ENCODE assay signal across 8 cellular contexts in the genomic region with DNA sequence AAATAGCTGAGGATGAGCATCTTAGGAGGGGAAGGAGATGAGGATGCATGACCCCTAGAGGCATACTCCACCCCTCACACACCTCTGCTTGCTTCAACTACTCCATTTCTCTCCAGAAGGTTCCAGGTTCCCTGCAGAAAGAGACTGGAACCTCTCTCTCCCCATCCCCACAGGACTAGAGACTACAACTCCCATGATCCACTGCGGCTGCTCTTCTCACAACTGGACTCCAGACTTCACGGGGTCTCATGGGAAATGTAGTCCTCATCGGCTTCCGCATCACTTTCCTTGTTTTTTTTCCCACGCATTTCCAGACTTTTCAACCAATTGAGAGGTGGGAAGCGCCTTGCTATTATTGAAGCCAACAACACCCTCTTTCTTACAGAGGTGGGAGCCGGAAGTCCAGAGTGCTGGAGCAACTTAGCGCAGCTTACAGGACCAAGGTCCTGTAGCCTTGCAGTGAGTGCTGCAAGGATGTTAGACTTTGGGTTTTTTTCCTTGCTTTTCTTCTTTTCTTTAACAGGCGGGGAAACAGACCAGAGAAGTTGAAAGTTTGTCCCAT. TPM values are rescaled to one million over a fixed set of nuclear protein-coding genes. Genes with fewer than 3 reads are reported as not detected.
A peak's percentile ranks its signal among the peaks of the same experiment; 100 is the strongest.
DNase-seq lines count a peak whose midpoint lies in the region; ATAC-seq and TF ChIP-seq lines count a peak whose summit lies in the region.

No MANE protein-coding gene starts in this region.

- H3K4me3 ChIP-seq in BJ (ENCODE audit: low read depth, low read length) (peak overlapping the region; percentile 40), fibroblast of villous mesenchyme (ENCODE audit: low read depth, low read length) (peak overlapping the region; percentile 57), stomach smooth muscle (ENCODE audit: low read length in 2 of 2) (peak overlapping the region; percentile 58 to 62)

- ATAC-seq in natural killer cell treated with Interleukin-12 subunit alpha and Interleukin-12 subunit beta and Interleukin-15 and Interleukin-18, amount 100 ng/mL, for 72 hours, result peak; percentile 68 to 91
- no peak for ATAC-seq in GM18868 (IDR thresholded peaks at IDR 0.05; ENCODE audit: unreplicated experiment)

- H3K27ac ChIP-seq in stomach smooth muscle (ENCODE audit: low read length), result no peak overlapping the region

- H3K4me1 ChIP-seq in stomach smooth muscle (ENCODE audit: control insufficient read depth, insufficient read depth, low read length), result peaks cover 3% of the 10 kb centered on the region

- 0 out of 2 replicates have a peak, but pooled peaks cover 4% of the 10 kb centered on the region for H3K27me3 ChIP-seq in BJ (ENCODE audit: control insufficient read depth, insufficient read depth, low read length)
- peaks cover 46 to 52% of the 10 kb centered on the region in 2 donors for H3K27me3 ChIP-seq in stomach smooth muscle (ENCODE audit: control insufficient read depth in 1 of 2, insufficient read depth in 2 of 2, low read length in 2 of 2)

- H3K27me3 Mint-ChIP-seq in natural killer cell treated with Interleukin-12 subunit alpha and Interleukin-12 subunit beta and Interleukin-15 and Interleukin-18, amount 100 ng/mL, for 72 hours, result peaks cover 40 to 47% of the 10 kb centered on the region in 2 donors

- peaks cover 10% of the 10 kb centered on the region for H3K9me3 Mint-ChIP-seq in natural killer cell treated with Interleukin-12 subunit alpha and Interleukin-12 subunit beta and Interleukin-15 and Interleukin-18, amount 100 ng/mL, for 72 hours

- CTCF ChIA-PET in BJ (lab: Yijun Ruan, JAX), result interaction anchor here (1.2 to 1.3 kb wide), 2 partner anchors 48 to 168 kb away, joined by 3 to 5 read pairs; no protein-coding TSS in a partner anchor

- POLR2A ChIA-PET in BJ (lab: Charles Lee), result no interaction called here

- TF ChIP-seq CTCF in BJ (IDR thresholded peaks at IDR 0.05; ENCODE audit: insufficient read depth, low read depth, low read length) (no peak), fibroblast of villous mesenchyme (IDR thresholded peaks at IDR 0.05; ENCODE audit: insufficient read depth, low read depth, low read length) (no peak)

- DNase-seq in BJ (ENCODE audit: low read depth) (peak; percentile 22), HT1080 (ENCODE audit: low read depth) (peak; percentile 87), RPMI7951 (ENCODE audit: low read depth) (peak; percentile 90), fibroblast of villous mesenchyme (ENCODE audit: low read depth) (peak; percentile 90)
- peak; percentile 29 for DNase-seq in activated effector memory CD4-positive, alpha-beta T cell treated with Interleukin-2 at 50 U/mL for 16 hours
- peak; percentile 68 for DNase-seq in natural killer cell treated with Interleukin-12 subunit alpha and Interleukin-12 subunit beta and Interleukin-15 and Interleukin-18, amount 100 ng/mL, for 72 hours (ENCODE audit: low spot score)

- H3K27ac Mint-ChIP-seq in natural killer cell treated with Interleukin-12 subunit alpha and Interleukin-12 subunit beta and Interleukin-15 and Interleukin-18, amount 100 ng/mL, for 72 hours, result no peak overlapping the region

- H3K4me1 Mint-ChIP-seq in natural killer cell treated with Interleukin-12 subunit alpha and Interleukin-12 subunit beta and Interleukin-15 and Interleukin-18, amount 100 ng/mL, for 72 hours (ENCODE audit: low read depth in 2 of 2), result peaks cover 26 to 28% of the 10 kb centered on the region in 2 donors

- H3K36me3 ChIP-seq in BJ (ENCODE audit: control insufficient read depth, insufficient read depth, low read length), result no peaks in the 10 kb centered on the region
- no peaks in the 10 kb centered on the region for H3K36me3 ChIP-seq in stomach smooth muscle (ENCODE audit: control insufficient read depth in 2 of 2, insufficient read depth in 2 of 2, low read length in 2 of 2)

- H3K9ac ChIP-seq in stomach smooth muscle (ENCODE audit: low read length in 2 of 2), result no peak overlapping the region

- H3K36me3 Mint-ChIP-seq in natural killer cell treated with Interleukin-12 subunit alpha and Interleukin-12 subunit beta and Interleukin-15 and Interleukin-18, amount 100 ng/mL, for 72 hours, result peaks cover 20% of the 10 kb centered on the region

- no peaks in the 10 kb centered on the region for H3K9me3 ChIP-seq in stomach smooth muscle (ENCODE audit: control insufficient read depth in 2 of 2, low read length in 2 of 2)

- H3K4me3 Mint-ChIP-seq in natural killer cell treated with Interleukin-12 subunit alpha and Interleukin-12 subunit beta and Interleukin-15 and Interleukin-18, amount 100 ng/mL, for 72 hours, result peak overlapping the region; percentile 78

RNA-seq across cellular contexts. Expression of gene CACNG6, which starts 13.9 kb away (rescaled TPM):
- polyA plus RNA-seq in BJ (2011; rRNA removed), result 0.04 TPM in 2 replicates
- polyA minus RNA-seq in BJ (2011; rRNA and poly(A)+ RNA removed), result not detected in 2 replicates
- total RNA-seq in HT1080 (2014; rRNA removed; shearing (Covaris generic)), result 0.23 TPM in 1 of 2 replicates, not detected in the other
- polyA plus RNA-seq in HT1080 (2015; cell fraction: cytosol; rRNA removed), result 0.36 and 0.87 TPM in 2 replicates
- polyA plus RNA-seq in HT1080 (2015; cell fraction: nucleus; rRNA removed), result 0.41 and 1.1 TPM in 2 replicates
- total RNA-seq in RPMI7951 (2014; rRNA removed; shearing (Covaris generic)), result 0.10 TPM in 1 of 2 replicates, not detected in the other
- under 0.01 and 1.3 TPM in 2 replicates for total RNA-seq in fibroblast of villous mesenchyme
- under 1 TPM in 1 of 2 donors, not detected in 1; 0.53 TPM for total RNA-seq in natural killer cell treated with Interleukin-12 subunit alpha and Interleukin-12 subunit beta and Interleukin-15 and Interleukin-18, amount 100 ng/mL, for 72 hours

RNA-seq across cellular contexts. Expression of gene CACNG8, which starts 14.8 kb away (rescaled TPM):
- 0.01 and 0.02 TPM in 2 replicates for polyA plus RNA-seq in BJ (2011; rRNA removed)
- not detected in 2 replicates for polyA minus RNA-seq in BJ (2011; rRNA and poly(A)+ RNA removed)
- 0.45 and 1.4 TPM in 2 replicates for total RNA-seq in HT1080 (2014; rRNA removed; shearing (Covaris generic))
- 0.74 and 0.93 TPM in 2 replicates for polyA plus RNA-seq in HT1080 (2015; cell fraction: cytosol; rRNA removed)
- polyA plus RNA-seq in HT1080 (2015; cell fraction: nucleus; rRNA removed), result 3.0 and 4.7 TPM in 2 replicates
- under 0.01 and 0.10 TPM in 2 replicates for total RNA-seq in RPMI7951 (2014; rRNA removed; shearing (Covaris generic))
- under 0.01 TPM in 1 of 2 replicates, not detected in the other for total RNA-seq in fibroblast of villous mesenchyme
- total RNA-seq in natural killer cell treated with Interleukin-12 subunit alpha and Interleukin-12 subunit beta and Interleukin-15 and Interleukin-18, amount 100 ng/mL, for 72 hours, result 1 to 10 TPM in 1 of 2 donors, not detected in 1; 1.7 TPM

Comparison
In these comparisons a context has a peak if more than half of its experiments do, and no peak if none do; other contexts are left out.
1. DNase-seq: peak in every context shown above with its lines; median percentile 90 in RPMI7951; 90 in fibroblast of villous mesenchyme; 87 in HT1080; 68 in natural killer cell treated with Interleukin-12 subunit alpha and Interleukin-12 subunit beta and Interleukin-15 and Interleukin-18, amount 100 ng/mL, for 72 hours; 29 in activated effector memory CD4-positive, alpha-beta T cell treated with Interleukin-2 at 50 U/mL for 16 hours; 22 in BJ.